In genomic region chr17:13410874-13411273, GRCh38 we compare ENCODE assay signal across 1 cellular context.
TF ChIP-seq lines count a peak whose summit lies in the region.

No MANE protein-coding gene starts in this region.

TF ChIP-seq in IMR-90, 13 proteins besides CTCF, POLR2A, EP300 and RAD21 (continued from another document):
- TF ChIP-seq MAFK (IDR thresholded peaks at IDR 0.05; ENCODE audit: low read depth, low read length) (no peak), NFE2L2 (IDR thresholded peaks at IDR 0.05; ENCODE audit: low read depth, low read length) (no peak)
